Comparison of ENCODE assay signal across 27 cellular contexts in genomic region chr7:132110692-132111091, GRCh38.
"Had no signal": no experiment of that assay in that cellular context is flagged by ENCODE, and none has a peak within 500 bp of the region (broad histone marks: within the 10 kb centered on the region; RNA-seq: fewer than 3 reads in every experiment).

No MANE protein-coding gene starts in this region.

- H3K4me3 Mint-ChIP-seq: stimulated activated effector memory CD8-positive, alpha-beta T cell treated with anti-CD3 and anti-CD28 coated beads, Interleukin-12 subunit alpha, Interleukin-12 subunit beta, amount 100 ng/mL, for 72 hours; stimulated activated memory B cell treated with anti-CD40 and anti-IgM and Interleukin-4, amounts not matched to agents 10 μg/mL and 1 μg/mL and 100 μg/mL, for 72 hours; stimulated activated naive B cell treated with anti-CD40 and anti-IgM and Interleukin-4, amounts not matched to agents 10 μg/mL and 1 μg/mL and 100 μg/mL, for 72 hours; stimulated activated naive CD8-positive, alpha-beta T cell treated with anti-CD3 and anti-CD28 coated beads, Interleukin-15, amount 100 ng/mL, for 72 hours; stimulated activated naive CD8-positive, alpha-beta T cell treated with anti-CD3 and anti-CD28 coated beads, Interleukin-15, Interleukin-2, amounts not matched to agents 100 ng/mL and 50 ng/mL, for 24 hours; type B pancreatic cell had no signal

- H3K4me3 ChIP-seq: stomach, suprapubic skin, testis, thoracic aorta, tibial artery, tibial nerve, transverse colon, upper lobe of left lung, upper lobe of right lung, uterus, vagina had no signal

- H3K27me3 ChIP-seq: stomach, suprapubic skin, testis, tibial artery, tibial nerve, transverse colon, upper lobe of left lung, upper lobe of right lung, uterus, vagina had no signal

- H3K9me3 ChIP-seq: stomach, suprapubic skin, testis, thoracic aorta, tibial artery, tibial nerve, transverse colon, upper lobe of left lung, upper lobe of right lung, uterus, vagina had no signal

- H3K36me3 ChIP-seq: stomach, suprapubic skin, thoracic aorta, tibial artery, tibial nerve, transverse colon, upper lobe of left lung, upper lobe of right lung, uterus, vagina had no signal

- H3K27me3 Mint-ChIP-seq: stimulated activated memory B cell treated with anti-CD40 and anti-IgM and Interleukin-4, amounts not matched to agents 10 μg/mL and 1 μg/mL and 100 μg/mL, for 72 hours; type B pancreatic cell had no signal

- H3K27ac Mint-ChIP-seq: stimulated activated effector memory CD8-positive, alpha-beta T cell treated with anti-CD3 and anti-CD28 coated beads, Interleukin-12 subunit alpha, Interleukin-12 subunit beta, amount 100 ng/mL, for 72 hours; stimulated activated memory B cell treated with anti-CD40 and anti-IgM and Interleukin-4, amounts not matched to agents 10 μg/mL and 1 μg/mL and 100 μg/mL, for 72 hours; stimulated activated naive B cell treated with anti-CD40 and anti-IgM and Interleukin-4, amounts not matched to agents 10 μg/mL and 1 μg/mL and 100 μg/mL, for 72 hours; stimulated activated naive CD8-positive, alpha-beta T cell treated with anti-CD3 and anti-CD28 coated beads, Interleukin-15, amount 100 ng/mL, for 72 hours; stimulated activated naive CD8-positive, alpha-beta T cell treated with anti-CD3 and anti-CD28 coated beads, Interleukin-15, Interleukin-2, amounts not matched to agents 100 ng/mL and 50 ng/mL, for 24 hours; type B pancreatic cell had no signal

- H3K4me1 Mint-ChIP-seq: stimulated activated effector memory CD8-positive, alpha-beta T cell treated with anti-CD3 and anti-CD28 coated beads, Interleukin-12 subunit alpha, Interleukin-12 subunit beta, amount 100 ng/mL, for 72 hours; stimulated activated memory B cell treated with anti-CD40 and anti-IgM and Interleukin-4, amounts not matched to agents 10 μg/mL and 1 μg/mL and 100 μg/mL, for 72 hours; stimulated activated naive B cell treated with anti-CD40 and anti-IgM and Interleukin-4, amounts not matched to agents 10 μg/mL and 1 μg/mL and 100 μg/mL, for 72 hours; stimulated activated naive CD8-positive, alpha-beta T cell treated with anti-CD3 and anti-CD28 coated beads, Interleukin-15, amount 100 ng/mL, for 72 hours had no signal

- DNase-seq: stimulated activated CD4-positive, alpha-beta T cell treated with anti-CD3 and anti-CD28 coated beads, Interleukin-2, amount 100 ng/mL, for 48 hours; stimulated activated CD4-positive, alpha-beta T cell treated with anti-CD3 and anti-CD28 coated beads, Interleukin-4, amount 100 ng/mL, for 1 hour; stimulated activated CD4-positive, alpha-beta T cell treated with anti-CD3 and anti-CD28 coated beads, Interleukin-4, amount 100 ng/mL, for 24 hours; stimulated activated CD4-positive, alpha-beta T cell treated with anti-CD3 and anti-CD28 coated beads, Interleukin-4, amount 100 ng/mL, for 4 hours; stimulated activated CD8-positive, alpha-beta memory T cell treated with anti-CD3 and anti-CD28 coated beads, Interleukin-4, amount 100 ng/mL, for 48 hours; stimulated activated naive B cell treated with anti-CD40 and anti-IgM and Interleukin-4, amounts not matched to agents 10 μg/mL and 1 μg/mL and 100 μg/mL, for 72 hours; stimulated activated naive CD4-positive, alpha-beta T cell; stimulated activated naive CD4-positive, alpha-beta T cell treated with Interleukin-2 at 50 U/mL for 16 hours; stimulated activated naive CD8-positive, alpha-beta T cell treated with anti-CD3 and anti-CD28 coated beads, Interleukin-15, amount 100 ng/mL, for 72 hours; stimulated activated naive CD8-positive, alpha-beta T cell treated with anti-CD3 and anti-CD28 coated beads, Interleukin-15, Interleukin-2, amounts not matched to agents 100 U/mL and 50 U/mL, for 24 hours; stomach; substantia nigra; testis; tibial artery; transverse colon; trophoblast cell; upper lobe of left lung; upper lobe of right lung had no signal

- H3K27ac ChIP-seq: stomach, suprapubic skin, testis, thoracic aorta, tibial artery, tibial nerve, transverse colon, upper lobe of left lung, upper lobe of right lung, uterus, vagina had no signal

- H3K4me1 ChIP-seq: stomach, suprapubic skin, testis, tibial artery, tibial nerve, transverse colon, upper lobe of left lung, upper lobe of right lung, uterus, vagina had no signal

- H3K9me3 Mint-ChIP-seq: stimulated activated effector memory CD8-positive, alpha-beta T cell treated with anti-CD3 and anti-CD28 coated beads, Interleukin-12 subunit alpha, Interleukin-12 subunit beta, amount 100 ng/mL, for 72 hours; stimulated activated memory B cell treated with anti-CD40 and anti-IgM and Interleukin-4, amounts not matched to agents 10 μg/mL and 1 μg/mL and 100 μg/mL, for 72 hours; stimulated activated naive B cell treated with anti-CD40 and anti-IgM and Interleukin-4, amounts not matched to agents 10 μg/mL and 1 μg/mL and 100 μg/mL, for 72 hours; stimulated activated naive CD8-positive, alpha-beta T cell treated with anti-CD3 and anti-CD28 coated beads, Interleukin-15, amount 100 ng/mL, for 72 hours; stimulated activated naive CD8-positive, alpha-beta T cell treated with anti-CD3 and anti-CD28 coated beads, Interleukin-15, Interleukin-2, amounts not matched to agents 100 ng/mL and 50 ng/mL, for 24 hours; type B pancreatic cell had no signal

- ATAC-seq: stimulated activated effector memory CD8-positive, alpha-beta T cell treated with anti-CD3 and anti-CD28 coated beads, Interleukin-12 subunit alpha, Interleukin-12 subunit beta, amount 100 ng/mL, for 72 hours; stimulated activated memory B cell treated with anti-CD40 and anti-IgM and Interleukin-4, amounts not matched to agents 10 μg/mL and 1 μg/mL and 100 μg/mL, for 72 hours; stimulated activated naive B cell treated with anti-CD40 and anti-IgM and Interleukin-4, amounts not matched to agents 10 μg/mL and 1 μg/mL and 100 μg/mL, for 72 hours; stimulated activated naive CD8-positive, alpha-beta T cell treated with anti-CD3 and anti-CD28 coated beads, Interleukin-15, amount 100 ng/mL, for 72 hours; stimulated activated naive CD8-positive, alpha-beta T cell treated with anti-CD3 and anti-CD28 coated beads, Interleukin-15, Interleukin-2, amounts not matched to agents 100 U/mL and 50 U/mL, for 24 hours; upper lobe of right lung had no signal

- H3K36me3 Mint-ChIP-seq: stimulated activated effector memory CD8-positive, alpha-beta T cell treated with anti-CD3 and anti-CD28 coated beads, Interleukin-12 subunit alpha, Interleukin-12 subunit beta, amount 100 ng/mL, for 72 hours; stimulated activated memory B cell treated with anti-CD40 and anti-IgM and Interleukin-4, amounts not matched to agents 10 μg/mL and 1 μg/mL and 100 μg/mL, for 72 hours; stimulated activated naive B cell treated with anti-CD40 and anti-IgM and Interleukin-4, amounts not matched to agents 10 μg/mL and 1 μg/mL and 100 μg/mL, for 72 hours; type B pancreatic cell had no signal
